8 cellular contexts compared by ENCODE assay signal in genomic region chr20:17963114-17963897, GRCh38. TPM values are rescaled to one million over a fixed set of nuclear protein-coding genes. Genes with fewer than 3 reads are reported as not detected.
DNase-seq lines count a peak whose midpoint lies in the region; ATAC-seq and TF ChIP-seq lines count a peak whose summit lies in the region.

No MANE protein-coding gene starts in this region.

- no peak for TF ChIP-seq CTCF in heart left ventricle (IDR thresholded peaks at IDR 0.05)
- no peak for TF ChIP-seq CTCF in activated CD8-positive, alpha-beta T cell treated with anti-CD3 and anti-CD28 coated beads for 36 hours (IDR thresholded peaks at IDR 0.05)
- TF ChIP-seq CTCF in upper lobe of right lung (IDR thresholded peaks at IDR 0.05): no peak
- TF ChIP-seq CTCF in mucosa of descending colon (IDR thresholded peaks at IDR 0.05): no peak
- TF ChIP-seq CTCF in lower leg skin (IDR thresholded peaks at IDR 0.05): no peak

- H3K27me3 ChIP-seq in heart left ventricle: no peaks in the 10 kb centered on the region
- H3K27me3 ChIP-seq in upper lobe of right lung: no peaks in the 10 kb centered on the region

- no peaks in the 10 kb centered on the region for H3K27me3 Mint-ChIP-seq in activated CD8-positive, alpha-beta T cell treated with anti-CD3 and anti-CD28 coated beads for 36 hours
- peaks cover 0 to 4% (median 3%) of the 10 kb centered on the region in 3 donors for H3K27me3 Mint-ChIP-seq in immature natural killer cell (ENCODE audit: low read depth in 3 of 3)

- TF ChIP-seq POLR2A in heart left ventricle (IDR thresholded peaks at IDR 0.05) (no peak), lower leg skin (IDR thresholded peaks at IDR 0.05) (no peak)

- H3K36me3 ChIP-seq in heart left ventricle (peaks cover 0 to 11% (median 0%) of the 10 kb centered on the region in 9 donors), upper lobe of right lung (no peaks in the 10 kb centered on the region), mucosa of descending colon (ENCODE audit: low read depth) (no peaks in the 10 kb centered on the region)

- H3K9me3 Mint-ChIP-seq in activated CD8-positive, alpha-beta T cell treated with anti-CD3 and anti-CD28 coated beads for 36 hours: no peaks in the 10 kb centered on the region
- no peaks in the 10 kb centered on the region for H3K9me3 Mint-ChIP-seq in immature natural killer cell

- WGBS in heart left ventricle, 4 donors: 84 to 88% (median 86%) methylated on average over 9 of the region's 9 CpGs
- 74 to 88% methylated on average over 9 of the region's 9 CpGs for WGBS in lower leg skin, 2 donors

- DNase-seq in heart left ventricle (no peak), Right ventricle myocardium inferior (ENCODE audit: missing footprints) (no peak), immature natural killer cell (no peak), upper lobe of right lung (no peak), mucosa of descending colon (no peak), lower leg skin (ENCODE audit: low spot score in 2 of 2) (no peak), LoVo (ENCODE audit: low spot score) (no peak)
- DNase-seq in activated CD8-positive, alpha-beta T cell treated with anti-CD3 and anti-CD28 coated beads for 36 hours: no peak

- peaks cover 65% of the 10 kb centered on the region for H3K4me1 Mint-ChIP-seq in activated CD8-positive, alpha-beta T cell treated with anti-CD3 and anti-CD28 coated beads for 36 hours (ENCODE audit: low read depth)
- peaks cover 92 to 94% of the 10 kb centered on the region in 2 donors for H3K4me1 Mint-ChIP-seq in immature natural killer cell

- POLR2A ChIA-PET in activated CD8-positive, alpha-beta T cell treated with anti-CD3 and anti-CD28 coated beads for 36 hours (lab: Charles Lee): interaction anchor here (0.6 to 3.2 kb wide), 5 partner anchors 8 to 561 kb away, joined by 3 to 10 read pairs (median 7); partner anchors contain the start of genes KAT14 and PET117

- intact Hi-C loops in heart left ventricle (cut with DNase I) (loop anchor here in 1 of 10 donors (10.0 kb wide), 1 partner anchor 541 kb away; the partner anchor contains the start of gene SEC23B), Right ventricle myocardium inferior (cut with DNase I) (no loop called here), upper lobe of right lung (cut with DNase I) (no loop called here), mucosa of descending colon (cut with DNase I, micrococcal nuclease) (no loop called here), lower leg skin (cut with DNase I; ENCODE audit: low total_unique reads) (no loop called here)
- intact Hi-C loops in activated CD8-positive, alpha-beta T cell treated with anti-CD3 and anti-CD28 coated beads for 36 hours (cut with micrococcal nuclease): no loop called here

- peaks cover 2 to 91% (median 74%) of the 10 kb centered on the region in 12 donors for H3K4me1 ChIP-seq in heart left ventricle
- H3K4me1 ChIP-seq in upper lobe of right lung: peaks cover 84% of the 10 kb centered on the region
- peaks cover 62% of the 10 kb centered on the region for H3K4me1 ChIP-seq in mucosa of descending colon (ENCODE audit: low read depth)

- H3K9me3 ChIP-seq in heart left ventricle (no peaks in the 10 kb centered on the region), upper lobe of right lung (no peaks in the 10 kb centered on the region), mucosa of descending colon (no peaks in the 10 kb centered on the region)

- ATAC-seq in heart left ventricle (no peak), Right ventricle myocardium inferior (no peak), upper lobe of right lung (no peak), mucosa of descending colon (no peak)
- ATAC-seq in activated CD8-positive, alpha-beta T cell treated with anti-CD3 and anti-CD28 coated beads for 36 hours: no peak

- H3K27ac ChIP-seq in heart left ventricle (peak overlapping the region in 9 of 12 donors; percentile 27 to 99 (median 55)), upper lobe of right lung (peak overlapping the region; percentile 38)

- CTCF ChIA-PET in activated CD8-positive, alpha-beta T cell treated with anti-CD3 and anti-CD28 coated beads for 36 hours (lab: Charles Lee): interaction anchor here (1.3 to 1.4 kb wide), 4 partner anchors 24 to 308 kb away, joined by 3 to 5 read pairs (median 4); no protein-coding TSS in a partner anchor

- no peak overlapping the region for H3K4me3 ChIP-seq in heart left ventricle
- H3K4me3 ChIP-seq in upper lobe of right lung: no peak overlapping the region
- no peak overlapping the region for H3K4me3 ChIP-seq in mucosa of descending colon
- no peak overlapping the region for H3K4me3 ChIP-seq in lower leg skin (ENCODE audit: low read depth, poor library complexity, severe bottlenecking)

- peak overlapping the region; percentile 92 for H3K27ac Mint-ChIP-seq in activated CD8-positive, alpha-beta T cell treated with anti-CD3 and anti-CD28 coated beads for 36 hours
- peak overlapping the region; percentile 84 to 96 (median 92) for H3K27ac Mint-ChIP-seq in immature natural killer cell

- peak overlapping the region; percentile 92 for H3K4me3 Mint-ChIP-seq in activated CD8-positive, alpha-beta T cell treated with anti-CD3 and anti-CD28 coated beads for 36 hours
- peak overlapping the region; percentile 42 to 91 (median 81) for H3K4me3 Mint-ChIP-seq in immature natural killer cell

- H3K36me3 Mint-ChIP-seq in activated CD8-positive, alpha-beta T cell treated with anti-CD3 and anti-CD28 coated beads for 36 hours (ENCODE audit: low read depth): peaks cover 88% of the 10 kb centered on the region
- no peaks in the 10 kb centered on the region for H3K36me3 Mint-ChIP-seq in immature natural killer cell

RNA-seq across cellular contexts. Expression of gene SNX5, which starts 5.3 kb away (rescaled TPM):
- total RNA-seq in heart left ventricle: 10 to 100 TPM; 36.6 to 75.0 (median 45.9) TPM
- polyA plus RNA-seq in heart left ventricle: 10 to 100 TPM; 32.8 to 43.4 TPM
- total RNA-seq in Right ventricle myocardium inferior: 45.0 TPM
- total RNA-seq in activated CD8-positive, alpha-beta T cell treated with anti-CD3 and anti-CD28 coated beads for 36 hours: 100 to 1,000 TPM; 222 to 249 TPM
- polyA plus RNA-seq in immature natural killer cell: 100 to 1,000 TPM in 1 of 3 donors, 10 to 100 TPM in 2; 63.2 to 103 (median 70.6) TPM
- 86.6 TPM for total RNA-seq in upper lobe of right lung
- 100 to 1,000 TPM in 2 of 3 donors, 10 to 100 TPM in 1; 70.3 to 117 (median 105) TPM for total RNA-seq in mucosa of descending colon
- total RNA-seq in lower leg skin: 10 to 100 TPM; 44.6 to 70.7 (median 66.0) TPM

RNA-seq across cellular contexts. Expression of gene MGME1, which starts 5.5 kb away (rescaled TPM):
- total RNA-seq in heart left ventricle: 10 to 100 TPM in 6 of 9 donors, 1 to 10 TPM in 3; 8.6 to 22.0 (median 11.8) TPM
- 1 to 10 TPM; 7.7 to 8.9 TPM for polyA plus RNA-seq in heart left ventricle
- total RNA-seq in Right ventricle myocardium inferior: 13.0 TPM
- total RNA-seq in activated CD8-positive, alpha-beta T cell treated with anti-CD3 and anti-CD28 coated beads for 36 hours: 10 to 100 TPM; 28.2 to 30.5 TPM
- polyA plus RNA-seq in immature natural killer cell: 10 to 100 TPM in 2 of 3 donors, 1 to 10 TPM in 1; 2.9 to 19.9 (median 19.2) TPM
- 10.2 TPM for total RNA-seq in upper lobe of right lung
- 10 to 100 TPM; 10.9 to 25.9 (median 22.3) TPM for total RNA-seq in mucosa of descending colon
- 10 to 100 TPM; 21.9 to 36.3 (median 33.5) TPM for total RNA-seq in lower leg skin
